36 cellular contexts compared by ENCODE assay signal in the genomic region with DNA sequence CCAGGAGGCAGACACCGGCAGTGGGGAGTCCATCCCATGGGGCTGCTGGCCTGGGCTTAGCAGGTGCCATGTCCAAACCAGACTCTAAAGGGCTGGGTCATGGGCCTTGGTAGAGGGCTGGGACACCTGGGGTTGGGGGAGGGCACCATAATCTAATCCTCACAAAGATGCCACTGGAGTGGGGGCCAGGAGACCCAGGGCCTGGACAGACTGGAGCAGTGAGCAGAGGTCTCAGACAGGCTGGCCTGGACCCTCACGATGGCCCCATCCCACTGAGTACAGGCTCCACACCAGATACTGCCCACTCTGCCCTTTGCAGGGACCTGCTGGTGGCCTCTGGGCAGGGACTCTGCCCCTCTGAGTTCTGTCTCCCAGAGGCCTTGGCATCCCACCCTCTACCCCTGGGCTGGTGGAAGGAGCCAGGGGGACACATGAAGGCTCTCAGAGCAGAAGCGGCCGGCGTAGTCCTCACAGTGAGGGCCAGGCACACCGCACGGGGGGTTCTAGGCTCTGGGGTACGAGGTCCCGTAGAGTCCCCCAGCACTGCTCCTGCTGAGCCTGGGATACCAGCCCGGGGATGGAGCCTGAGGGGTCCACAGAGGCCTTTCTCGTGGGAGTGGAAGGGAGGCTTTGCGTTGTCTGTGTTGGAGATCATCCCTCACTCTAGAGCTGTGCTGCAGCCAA. TPM values are rescaled to one million over a fixed set of nuclear protein-coding genes. Genes with fewer than 3 reads are reported as not detected.
"Had no signal": no experiment of that assay in that cellular context is flagged by ENCODE, and none has a peak within 500 bp of the region (broad histone marks: within the 10 kb centered on the region; RNA-seq: fewer than 3 reads in every experiment).

No MANE protein-coding gene starts in this region.

- DNase-seq: activated CD4-positive, alpha-beta memory T cell treated with anti-CD3 and anti-CD28 coated beads for 36 hours; activated CD4-positive, alpha-beta T cell treated with anti-CD3 and anti-CD28 coated beads for 36 hours; activated CD4-positive, alpha-beta T cell treated with anti-CD3 and anti-CD28 coated beads, Interleukin-2, amount 10 ng/mL, durations not matched to agents 24 days and 14 days; activated CD4-positive, CD25-positive, alpha-beta regulatory T cell; activated CD4-positive, CD25-positive, alpha-beta regulatory T cell treated with anti-CD3 and anti-CD28 coated beads, Interleukin-2, amount 50 U/mL, for 72 hours; activated CD8-positive, alpha-beta memory T cell treated with anti-CD3 and anti-CD28 coated beads, Interleukin-2, amount 10 ng/mL, durations not matched to agents 7 days and 5 days; activated CD8-positive, alpha-beta memory T cell treated with anti-CD3 and anti-CD28 coated beads, Interleukin-2, amount 50 U/mL, for 4 hours; activated CD8-positive, alpha-beta T cell treated with anti-CD3 and anti-CD28 coated beads, Interleukin-2, amount 10 ng/mL, durations not matched to agents 7 days and 5 days; activated gamma-delta T cell; activated naive CD4-positive, alpha-beta T cell; activated naive CD4-positive, alpha-beta T cell treated with anti-CD3 and anti-CD28 coated beads, Interleukin-2, amount 10 ng/mL, durations not matched to agents 7 days and 5 days; activated naive CD8-positive, alpha-beta T cell treated with anti-CD3 and anti-CD28 coated beads, Interleukin-2, amount 10 ng/mL, durations not matched to agents 7 days and 5 days; activated T-cell treated with anti-CD3 and anti-CD28 coated beads for 4 hours; activated T-cell treated with anti-CD3 and anti-CD28 coated beads, Interleukin-2, amount 50 U/mL, for 24 hours; activated T-cell treated with anti-CD3 and anti-CD28 coated beads, Interleukin-2, amount 50 U/mL, for 72 hours; central memory CD4-positive, alpha-beta T cell; cerebellar nuclear complex; colonic mucosa; effector CD8-positive, alpha-beta T cell; esophagus squamous epithelium; foreskin melanocyte; T-helper 2 cell had no signal

- H3K9me3 ChIP-seq: ascending aorta, breast epithelium, colonic mucosa, esophagus squamous epithelium, gastroesophageal sphincter had no signal

- H3K27ac Mint-ChIP-seq: activated CD4-positive, alpha-beta memory T cell treated with anti-CD3 and anti-CD28 coated beads for 36 hours; activated CD4-positive, alpha-beta T cell treated with anti-CD3 and anti-CD28 coated beads for 36 hours; activated CD4-positive, alpha-beta T cell treated with anti-CD3 and anti-CD28 coated beads, Interleukin-2, amount 10 ng/mL, durations not matched to agents 24 days and 14 days; activated CD8-positive, alpha-beta memory T cell treated with anti-CD3 and anti-CD28 coated beads, Interleukin-2, amount 10 ng/mL, durations not matched to agents 7 days and 5 days; activated CD8-positive, alpha-beta T cell treated with anti-CD3 and anti-CD28 coated beads, Interleukin-2, amount 10 ng/mL, durations not matched to agents 7 days and 5 days; activated naive CD4-positive, alpha-beta T cell treated with anti-CD3 and anti-CD28 coated beads, Interleukin-2, amount 10 ng/mL, durations not matched to agents 7 days and 5 days; activated naive CD4-positive, alpha-beta T cell treated with anti-CD3 and anti-CD28 coated beads, Interleukin-2, amount 50 U/mL, for 72 hours; activated naive CD8-positive, alpha-beta T cell treated with anti-CD3 and anti-CD28 coated beads, Interleukin-2, amount 10 ng/mL, durations not matched to agents 7 days and 5 days; activated T-cell treated with anti-CD3 and anti-CD28 coated beads, Interleukin-2, amount 50 U/mL, for 24 hours; activated T-cell treated with anti-CD3 and anti-CD28 coated beads, Interleukin-2, amount 50 U/mL, for 72 hours; brain had no signal

- H3K27me3 ChIP-seq: ascending aorta, breast epithelium, cardiac muscle cell, colonic mucosa had no signal

- H3K4me1 Mint-ChIP-seq: activated CD4-positive, alpha-beta T cell treated with anti-CD3 and anti-CD28 coated beads for 36 hours had no signal

- H3K36me3 ChIP-seq: ascending aorta, breast epithelium, cardiac muscle cell, colonic mucosa, esophagus squamous epithelium, gastroesophageal sphincter had no signal

- H3K4me3 ChIP-seq: ascending aorta, breast epithelium, cardiac muscle cell, colonic mucosa, esophagus squamous epithelium, gastroesophageal sphincter had no signal

- H3K27me3 Mint-ChIP-seq: activated CD4-positive, alpha-beta memory T cell treated with anti-CD3 and anti-CD28 coated beads for 36 hours; activated CD4-positive, alpha-beta T cell treated with anti-CD3 and anti-CD28 coated beads for 36 hours; activated CD4-positive, alpha-beta T cell treated with anti-CD3 and anti-CD28 coated beads, Interleukin-2, amount 10 ng/mL, durations not matched to agents 24 days and 14 days; activated CD8-positive, alpha-beta memory T cell treated with anti-CD3 and anti-CD28 coated beads, Interleukin-2, amount 10 ng/mL, durations not matched to agents 7 days and 5 days; activated T-cell treated with anti-CD3 and anti-CD28 coated beads, Interleukin-2, amount 50 U/mL, for 24 hours had no signal

- H3K9me3 Mint-ChIP-seq: activated CD4-positive, alpha-beta memory T cell treated with anti-CD3 and anti-CD28 coated beads for 36 hours; activated CD4-positive, alpha-beta T cell treated with anti-CD3 and anti-CD28 coated beads, Interleukin-2, amount 10 ng/mL, durations not matched to agents 24 days and 14 days; activated naive CD4-positive, alpha-beta T cell treated with anti-CD3 and anti-CD28 coated beads, Interleukin-2, amount 10 ng/mL, durations not matched to agents 7 days and 5 days; activated naive CD4-positive, alpha-beta T cell treated with anti-CD3 and anti-CD28 coated beads, Interleukin-2, amount 50 U/mL, for 72 hours; activated naive CD8-positive, alpha-beta T cell treated with anti-CD3 and anti-CD28 coated beads, Interleukin-2, amount 10 ng/mL, durations not matched to agents 7 days and 5 days; activated T-cell treated with anti-CD3 and anti-CD28 coated beads, Interleukin-2, amount 50 U/mL, for 24 hours; activated T-cell treated with anti-CD3 and anti-CD28 coated beads, Interleukin-2, amount 50 U/mL, for 72 hours; brain had no signal

- ATAC-seq: activated CD4-positive, alpha-beta T cell treated with anti-CD3 and anti-CD28 coated beads for 36 hours; activated CD8-positive, alpha-beta memory T cell treated with anti-CD3 and anti-CD28 coated beads, Interleukin-2, amount 10 ng/mL, durations not matched to agents 7 days and 5 days; activated CD8-positive, alpha-beta T cell treated with anti-CD3 and anti-CD28 coated beads, Interleukin-2, amount 10 ng/mL, durations not matched to agents 7 days and 5 days; activated naive CD4-positive, alpha-beta T cell treated with anti-CD3 and anti-CD28 coated beads, Interleukin-2, amount 50 U/mL, for 72 hours; activated T-cell treated with anti-CD3 and anti-CD28 coated beads, Interleukin-2, amount 50 U/mL, for 72 hours; gastroesophageal sphincter had no signal

- H3K4me3 Mint-ChIP-seq: activated CD4-positive, alpha-beta memory T cell treated with anti-CD3 and anti-CD28 coated beads for 36 hours; activated CD4-positive, alpha-beta T cell treated with anti-CD3 and anti-CD28 coated beads for 36 hours; activated CD4-positive, alpha-beta T cell treated with anti-CD3 and anti-CD28 coated beads, Interleukin-2, amount 10 ng/mL, durations not matched to agents 24 days and 14 days; activated CD8-positive, alpha-beta memory T cell treated with anti-CD3 and anti-CD28 coated beads, Interleukin-2, amount 10 ng/mL, durations not matched to agents 7 days and 5 days; activated CD8-positive, alpha-beta T cell treated with anti-CD3 and anti-CD28 coated beads, Interleukin-2, amount 10 ng/mL, durations not matched to agents 7 days and 5 days; activated naive CD4-positive, alpha-beta T cell treated with anti-CD3 and anti-CD28 coated beads, Interleukin-2, amount 10 ng/mL, durations not matched to agents 7 days and 5 days; activated naive CD8-positive, alpha-beta T cell treated with anti-CD3 and anti-CD28 coated beads, Interleukin-2, amount 10 ng/mL, durations not matched to agents 7 days and 5 days; activated T-cell treated with anti-CD3 and anti-CD28 coated beads, Interleukin-2, amount 50 U/mL, for 24 hours; activated T-cell treated with anti-CD3 and anti-CD28 coated beads, Interleukin-2, amount 50 U/mL, for 72 hours; brain had no signal

- H3K36me3 Mint-ChIP-seq: activated CD4-positive, alpha-beta memory T cell treated with anti-CD3 and anti-CD28 coated beads for 36 hours; activated CD8-positive, alpha-beta memory T cell treated with anti-CD3 and anti-CD28 coated beads, Interleukin-2, amount 10 ng/mL, durations not matched to agents 7 days and 5 days; activated naive CD4-positive, alpha-beta T cell treated with anti-CD3 and anti-CD28 coated beads, Interleukin-2, amount 10 ng/mL, durations not matched to agents 7 days and 5 days; activated naive CD4-positive, alpha-beta T cell treated with anti-CD3 and anti-CD28 coated beads, Interleukin-2, amount 50 U/mL, for 72 hours; activated naive CD8-positive, alpha-beta T cell treated with anti-CD3 and anti-CD28 coated beads, Interleukin-2, amount 10 ng/mL, durations not matched to agents 7 days and 5 days; brain had no signal

- H3K4me1 ChIP-seq: ascending aorta, breast epithelium, colonic mucosa, gastroesophageal sphincter had no signal

- H3K27ac ChIP-seq: ascending aorta, breast epithelium, cardiac muscle cell, colonic mucosa, epithelial cell of prostate, esophagus squamous epithelium, gastroesophageal sphincter had no signal

RNA-seq across cellular contexts. Expression of a gene that starts 22.4 kb away (rescaled TPM):
- total RNA-seq: ascending aorta had no signal

RNA-seq across cellular contexts. Expression of a gene that starts 44.9 kb away (rescaled TPM):
- total RNA-seq: activated CD4-positive, alpha-beta memory T cell treated with anti-CD3 and anti-CD28 coated beads for 36 hours; activated CD4-positive, alpha-beta T cell treated with anti-CD3 and anti-CD28 coated beads for 36 hours; activated CD4-positive, alpha-beta T cell treated with anti-CD3 and anti-CD28 coated beads, Interleukin-2, amount 10 ng/mL, durations not matched to agents 24 days and 14 days; activated CD8-positive, alpha-beta memory T cell treated with anti-CD3 and anti-CD28 coated beads, Interleukin-2, amount 10 ng/mL, durations not matched to agents 7 days and 5 days; activated CD8-positive, alpha-beta T cell treated with anti-CD3 and anti-CD28 coated beads, Interleukin-2, amount 10 ng/mL, durations not matched to agents 7 days and 5 days; activated naive CD4-positive, alpha-beta T cell treated with anti-CD3 and anti-CD28 coated beads, Interleukin-2, amount 50 U/mL, for 72 hours; breast epithelium; cardiac muscle cell; colonic mucosa; dermis microvascular lymphatic vessel endothelial cell; endothelial cell of umbilical vein; esophagus squamous epithelium; fibroblast of lung; fibroblast of villous mesenchyme; gastroesophageal sphincter; glomerular endothelial cell; T-helper 1 cell treated with Interleukin-12 subunit alpha and Interleukin-12 subunit beta and Interleukin-4 antibody, amounts not matched to agents 30 ng/mL and 1 ng/mL, for 36 hours had no signal

RNA-seq across cellular contexts. Expression of a gene that starts 55.8 kb away (rescaled TPM):
- total RNA-seq: activated CD4-positive, alpha-beta memory T cell treated with anti-CD3 and anti-CD28 coated beads for 36 hours; activated CD4-positive, alpha-beta T cell treated with anti-CD3 and anti-CD28 coated beads for 36 hours; activated CD4-positive, alpha-beta T cell treated with anti-CD3 and anti-CD28 coated beads, Interleukin-2, amount 10 ng/mL, durations not matched to agents 24 days and 14 days; activated CD8-positive, alpha-beta memory T cell treated with anti-CD3 and anti-CD28 coated beads for 36 hours; activated CD8-positive, alpha-beta memory T cell treated with anti-CD3 and anti-CD28 coated beads, Interleukin-2, amount 10 ng/mL, durations not matched to agents 7 days and 5 days; activated CD8-positive, alpha-beta T cell treated with anti-CD3 and anti-CD28 coated beads, Interleukin-2, amount 10 ng/mL, durations not matched to agents 7 days and 5 days; activated naive CD4-positive, alpha-beta T cell treated with anti-CD3 and anti-CD28 coated beads, Interleukin-2, amount 50 U/mL, for 72 hours; activated naive CD8-positive, alpha-beta T cell treated with anti-CD3 and anti-CD28 coated beads, Interleukin-2, amount 10 ng/mL, durations not matched to agents 7 days and 5 days; ascending aorta; breast epithelium; cardiac muscle cell; colonic mucosa; dermis microvascular lymphatic vessel endothelial cell; endothelial cell of umbilical vein; esophagus squamous epithelium; fibroblast of lung; fibroblast of villous mesenchyme; gastroesophageal sphincter; glomerular endothelial cell; T-helper 1 cell treated with Interleukin-12 subunit alpha and Interleukin-12 subunit beta and Interleukin-4 antibody, amounts not matched to agents 30 ng/mL and 1 ng/mL, for 36 hours had no signal
